In the genomic region with DNA sequence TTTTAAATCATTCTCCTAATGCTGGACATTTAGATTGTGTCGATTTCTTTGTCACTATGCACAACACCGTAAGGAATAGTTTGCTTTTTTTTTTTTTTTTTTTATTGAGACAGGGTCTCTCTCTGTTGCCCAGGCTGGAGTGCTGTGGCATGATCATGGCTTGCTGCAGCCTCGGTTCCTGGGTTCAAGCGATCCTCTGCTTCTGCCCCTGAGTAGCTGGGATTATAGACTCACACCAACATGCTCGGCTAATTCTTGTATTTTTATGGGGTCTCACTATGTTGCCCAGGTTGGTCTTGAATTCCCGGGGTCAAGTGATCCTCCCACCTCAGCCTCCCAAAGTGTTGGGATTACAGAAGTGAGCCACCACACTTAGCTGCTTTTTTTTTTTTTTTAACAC, we compare ENCODE assay signal across 1 cellular context.
TF ChIP-seq lines count a peak whose summit lies in the region.

No MANE protein-coding gene starts in this region.

TF ChIP-seq in K562, 482 proteins besides CTCF, POLR2A, EP300 and RAD21:
- TF ChIP-seq, protein P1, sequence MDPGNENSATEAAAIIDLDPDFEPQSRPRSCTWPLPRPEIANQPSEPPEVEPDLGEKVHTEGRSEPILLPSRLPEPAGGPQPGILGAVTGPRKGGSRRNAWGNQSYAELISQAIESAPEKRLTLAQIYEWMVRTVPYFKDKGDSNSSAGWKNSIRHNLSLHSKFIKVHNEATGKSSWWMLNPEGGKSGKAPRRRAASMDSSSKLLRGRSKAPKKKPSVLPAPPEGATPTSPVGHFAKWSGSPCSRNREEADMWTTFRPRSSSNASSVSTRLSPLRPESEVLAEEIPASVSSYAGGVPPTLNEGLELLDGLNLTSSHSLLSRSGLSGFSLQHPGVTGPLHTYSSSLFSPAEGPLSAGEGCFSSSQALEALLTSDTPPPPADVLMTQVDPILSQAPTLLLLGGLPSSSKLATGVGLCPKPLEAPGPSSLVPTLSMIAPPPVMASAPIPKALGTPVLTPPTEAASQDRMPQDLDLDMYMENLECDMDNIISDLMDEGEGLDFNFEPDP (CRISPR knock-in tag; IDR thresholded peaks at IDR 0.05) = no peak
- peak; percentile 77 for TF ChIP-seq ZNF121 (CRISPR knock-in tag; conservative IDR thresholded peaks at IDR 0.05)
